Comparison of ENCODE assay signal across 10 cellular contexts in the genomic region with DNA sequence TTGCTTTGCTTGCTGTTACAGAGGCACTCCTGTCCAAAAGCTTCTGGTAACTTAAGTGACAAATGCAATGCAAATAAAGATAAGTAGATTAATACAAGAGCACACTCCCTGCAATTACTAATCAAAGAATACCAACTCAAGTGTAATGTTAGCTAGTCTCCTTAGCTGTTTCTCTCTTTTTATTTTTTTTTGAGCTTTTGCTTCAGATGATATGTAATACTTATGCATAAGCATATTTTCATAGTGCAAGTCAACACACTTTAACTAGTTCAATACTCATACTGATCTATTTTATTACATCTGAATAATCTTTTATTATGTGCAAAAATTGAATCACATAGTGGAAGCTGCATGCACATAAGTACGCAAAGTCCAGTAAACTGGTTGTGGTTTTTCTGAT. TPM values are rescaled to one million over a fixed set of nuclear protein-coding genes. Genes with fewer than 3 reads are reported as not detected.
A peak's percentile ranks its signal among the peaks of the same experiment; 100 is the strongest.
DNase-seq lines count a peak whose midpoint lies in the region; ATAC-seq and TF ChIP-seq lines count a peak whose summit lies in the region.
"Had no signal": no experiment of that assay in that cellular context is flagged by ENCODE, and none has a peak within 500 bp of the region (broad histone marks: within the 10 kb centered on the region; RNA-seq: fewer than 3 reads in every experiment).

No MANE protein-coding gene starts in this region.

- intact Hi-C loops in stomach (cut with DNase I; ENCODE audit: low total_unique reads), result no loop called here

- H3K4me1 Mint-ChIP-seq in activated naive CD8-positive, alpha-beta T cell (ENCODE audit: low read depth), result peaks cover 39% of the 10 kb centered on the region
- H3K4me1 Mint-ChIP-seq in activated naive CD8-positive, alpha-beta T cell treated with anti-CD3 and anti-CD28 coated beads for 36 hours, result peaks cover 24% of the 10 kb centered on the region

- H3K27ac Mint-ChIP-seq in activated naive CD8-positive, alpha-beta T cell, result no peak overlapping the region
- no peak overlapping the region for H3K27ac Mint-ChIP-seq in activated naive CD8-positive, alpha-beta T cell treated with anti-CD3 and anti-CD28 coated beads for 36 hours

- ATAC-seq in left lobe of liver, result no peak
- ATAC-seq: left ventricle myocardium superior had no signal

- no peak for TF ChIP-seq POLR2A in stomach (IDR thresholded peaks at IDR 0.05)

- H3K9me3 Mint-ChIP-seq in activated naive CD8-positive, alpha-beta T cell (ENCODE audit: low read depth), result no peaks in the 10 kb centered on the region
- no peaks in the 10 kb centered on the region for H3K9me3 Mint-ChIP-seq in activated naive CD8-positive, alpha-beta T cell treated with anti-CD3 and anti-CD28 coated beads for 36 hours

- H3K36me3 ChIP-seq in OCI-LY1 (ENCODE audit: insufficient read depth, low read length), result peaks cover 12% of the 10 kb centered on the region; the same call in 1 of the 2 replicates
- H3K36me3 ChIP-seq in fibroblast of lung (ENCODE audit: control insufficient read depth, insufficient read depth, low read length), result no peaks in the 10 kb centered on the region
- H3K36me3 ChIP-seq in stomach, result no peaks in the 10 kb centered on the region

- WGBS in stomach, 5 donors, result 0% methylated on average over 1 of the region's 1 CpG

- H3K9ac ChIP-seq in OCI-LY1 (ENCODE audit: low read length), result no peak overlapping the region; the same call in 1 of the 2 replicates
- H3K9ac ChIP-seq in fibroblast of lung (ENCODE audit: insufficient read depth, low read length), result no peak overlapping the region

- H3F3A ChIP-seq in OCI-LY1 (ENCODE audit: insufficient read depth, low read length), result no peaks in the 10 kb centered on the region

- H4K20me1 ChIP-seq in OCI-LY1 (ENCODE audit: insufficient read depth, low read length), result no peaks in the 10 kb centered on the region
- H4K20me1 ChIP-seq in fibroblast of lung (ENCODE audit: control insufficient read depth, extremely low read depth, insufficient read depth, low read length), result no peaks in the 10 kb centered on the region

- H3K27ac ChIP-seq in OCI-LY1 (ENCODE audit: low read depth, low read length, poor library complexity, severe bottlenecking) (peak overlapping the region; percentile 16), fibroblast of lung (ENCODE audit: insufficient read depth, low read length) (peak overlapping the region; percentile 14), stomach (peak overlapping the region in 2 of 5 donors; percentile 7 to 37), substantia nigra (ENCODE audit: low read depth, low read length, poor library complexity, severe bottlenecking) (no peak overlapping the region)

- no peaks in the 10 kb centered on the region for H3K36me3 Mint-ChIP-seq in activated naive CD8-positive, alpha-beta T cell
- peaks cover 7% of the 10 kb centered on the region for H3K36me3 Mint-ChIP-seq in activated naive CD8-positive, alpha-beta T cell treated with anti-CD3 and anti-CD28 coated beads for 36 hours

- H3K9me3 ChIP-seq in OCI-LY1 (ENCODE audit: low read length) (no peaks in the 10 kb centered on the region), fibroblast of lung (ENCODE audit: control insufficient read depth, insufficient read depth, low read depth, low read length) (no peaks in the 10 kb centered on the region), stomach (no peaks in the 10 kb centered on the region)

- no peaks in the 10 kb centered on the region for H3K9me2 ChIP-seq in OCI-LY1 (ENCODE audit: low read depth, low read length)

- peaks cover 3% of the 10 kb centered on the region for H3K27me3 Mint-ChIP-seq in activated naive CD8-positive, alpha-beta T cell
- H3K27me3 Mint-ChIP-seq in activated naive CD8-positive, alpha-beta T cell treated with anti-CD3 and anti-CD28 coated beads for 36 hours, result peaks cover 6% of the 10 kb centered on the region

- H3K4me3 ChIP-seq in OCI-LY1 (ENCODE audit: low read depth, low read length, poor library complexity, severe bottlenecking), result peak overlapping the region; percentile 70
- peak overlapping the region; percentile 19 to 86 (median 58) for H3K4me3 ChIP-seq in fibroblast of lung (replicated peaks in 1 of 4; ENCODE audit: control extremely low read depth in 1 of 4, insufficient read depth in 1 of 4, low read depth in 3 of 4, low read length in 4 of 4)
- peak overlapping the region in 3 of 4 donors; percentile 0 to 46 (median 32) for H3K4me3 ChIP-seq in stomach

- TF ChIP-seq CTCF in OCI-LY1 (IDR thresholded peaks at IDR 0.05; ENCODE audit: low read length), result no peak
- TF ChIP-seq CTCF in fibroblast of lung (conservative IDR thresholded peaks at IDR 0.05 in 1 of 2, IDR thresholded peaks at IDR 0.05 in 1 of 2; ENCODE audit: low read depth in 1 of 2, low read length in 2 of 2), result no peak
- TF ChIP-seq CTCF in stomach (IDR thresholded peaks at IDR 0.05), result no peak

- DNase-seq in activated naive CD8-positive, alpha-beta T cell treated with anti-CD3 and anti-CD28 coated beads for 36 hours, result no peak
- DNase-seq in fibroblast of lung (ENCODE audit: low read depth in 2 of 2) (peak in 1 of 2 donors; percentile 9), stomach (no peak), left lobe of liver (ENCODE audit: low spot score) (no peak), substantia nigra (lab: John Stamatoyannopoulos, UW) (no peak), hypothalamus (lab: John Stamatoyannopoulos, UW) (no peak)
- DNase-seq: left ventricle myocardium superior, NCI-H526 had no signal

- H3K27me3 ChIP-seq in OCI-LY1 (ENCODE audit: insufficient read depth, low read length), result no peaks in the 10 kb centered on the region
- no peaks in the 10 kb centered on the region for H3K27me3 ChIP-seq in fibroblast of lung (ENCODE audit: control insufficient read depth, insufficient read depth, low read length)
- no peaks in the 10 kb centered on the region for H3K27me3 ChIP-seq in stomach

- peaks cover 16% of the 10 kb centered on the region; the same call in 1 of the 2 replicates for H3K79me2 ChIP-seq in OCI-LY1 (ENCODE audit: insufficient read depth, low read length)
- peaks cover 17% of the 10 kb centered on the region for H3K79me2 ChIP-seq in fibroblast of lung (ENCODE audit: control insufficient read depth, insufficient read depth, low read length)

- no peak for TF ChIP-seq EP300 in stomach (IDR thresholded peaks at IDR 0.05)

- H3K4me1 ChIP-seq in OCI-LY1 (ENCODE audit: insufficient read depth, low read length, severe bottlenecking) (peaks cover 60% of the 10 kb centered on the region), fibroblast of lung (ENCODE audit: control insufficient read depth, extremely low read depth, insufficient read depth, low read length) (peaks cover 3% of the 10 kb centered on the region), stomach (peaks cover 0 to 27% (median 8%) of the 10 kb centered on the region in 4 donors)

- peak overlapping the region; percentile 85 for H3K4me2 ChIP-seq in OCI-LY1 (ENCODE audit: low read length)
- peak overlapping the region; percentile 64 for H3K4me2 ChIP-seq in fibroblast of lung (ENCODE audit: extremely low read depth, insufficient read depth, low read length)

- peak overlapping the region; percentile 38 for H3K4me3 Mint-ChIP-seq in activated naive CD8-positive, alpha-beta T cell
- no peak overlapping the region for H3K4me3 Mint-ChIP-seq in activated naive CD8-positive, alpha-beta T cell treated with anti-CD3 and anti-CD28 coated beads for 36 hours

- no peak overlapping the region for H2AFZ ChIP-seq in OCI-LY1 (ENCODE audit: low read length)
- no peak overlapping the region for H2AFZ ChIP-seq in fibroblast of lung (ENCODE audit: low read length)

RNA-seq across cellular contexts. Expression of a gene that starts 2.7 kb away (rescaled TPM):
- total RNA-seq in activated naive CD8-positive, alpha-beta T cell treated with anti-CD3 and anti-CD28 coated beads for 36 hours, result 1 to 10 TPM; 5.2 to 5.3 TPM
- total RNA-seq in fibroblast of lung (46.0 and 74.8 TPM in 2 replicates), stomach (10 to 100 TPM in 1 of 5 donors, 1 to 10 TPM in 3, not detected in 1; 2.3 to 15.8 (median 5.6) TPM), left lobe of liver (0.13 TPM)
- polyA plus RNA-seq in fibroblast of lung (9.6 and 16.0 TPM in 2 replicates), stomach (1 to 10 TPM in 1 of 3 donors, under 1 TPM in 2; 0.50 to 1.5 (median 0.88) TPM)
- polyA plus RNA-seq in fibroblast of lung (2012), result 5.9 and 9.5 TPM in 2 replicates
- polyA minus RNA-seq in fibroblast of lung (ENCODE audit: low replicate concordance), result 20.1 and 22.5 TPM in 2 replicates
